26 cellular contexts compared by ENCODE assay signal in genomic region chr17:64111831-64112230, GRCh38.
"Had no signal": no experiment of that assay in that cellular context is flagged by ENCODE, and none has a peak within 500 bp of the region (broad histone marks: within the 10 kb centered on the region; RNA-seq: fewer than 3 reads in every experiment).

No MANE protein-coding gene starts in this region.

- H3K9ac ChIP-seq: parathyroid adenoma had no signal

- H3K9me3 Mint-ChIP-seq: effector memory CD8-positive, alpha-beta T cell; immature natural killer cell; naive thymus-derived CD8-positive, alpha-beta T cell; nephron progenitor cell; type B pancreatic cell had no signal

- H3K27ac ChIP-seq: lower lobe of right lung, parathyroid adenoma, thyroid gland had no signal

- DNase-seq: cortex of kidney; effector memory CD8-positive, alpha-beta T cell; hypothalamus; immature natural killer cell; islet precursor cell; kidney glomerular epithelial cell; left colon; left ventricle myocardium superior; lower lobe of right lung; naive thymus-derived CD8-positive, alpha-beta T cell; nephron progenitor cell; small intestine; stimulated activated CD4-positive, alpha-beta T cell treated with anti-CD3 and anti-CD28 coated beads, Interleukin-12 subunit alpha, Interleukin-12 subunit beta, amount 100 ng/mL, for 4 hours; stimulated activated CD4-positive, alpha-beta T cell treated with anti-CD3 and anti-CD28 coated beads, Interleukin-1b, Interleukin-23, amount 100 ng/mL, for 48 hours; stimulated activated CD4-positive, alpha-beta T cell treated with anti-CD3 and anti-CD28 coated beads, Interleukin-4, amount 100 ng/mL, for 1 hour; stimulated activated CD8-positive, alpha-beta memory T cell treated with anti-CD3 and anti-CD28 coated beads, Interleukin-4, amount 100 ng/mL, for 48 hours; stimulated activated naive CD4-positive, alpha-beta T cell treated with Interleukin-2 at 50 U/mL for 16 hours; stomach; thyroid gland had no signal

- H3K27me3 Mint-ChIP-seq: effector memory CD8-positive, alpha-beta T cell; naive thymus-derived CD8-positive, alpha-beta T cell; progenitor cell of endocrine pancreas; type B pancreatic cell had no signal

- H3K36me3 ChIP-seq: lower lobe of right lung, right lobe of liver, stomach, thyroid gland had no signal

- H3K4me3 ChIP-seq: lower lobe of right lung, right lobe of liver, stomach, thyroid gland had no signal

- H3K4me3 Mint-ChIP-seq: immature natural killer cell; naive thymus-derived CD8-positive, alpha-beta T cell; nephron progenitor cell; type B pancreatic cell had no signal

- H3K27ac Mint-ChIP-seq: nephron progenitor cell, progenitor cell of endocrine pancreas, type B pancreatic cell had no signal

- H2AFZ ChIP-seq: parathyroid adenoma had no signal

- ATAC-seq: effector memory CD8-positive, alpha-beta T cell; left colon; left ventricle myocardium superior; lower lobe of right lung; naive thymus-derived CD8-positive, alpha-beta T cell had no signal

- H3K36me3 Mint-ChIP-seq: naive thymus-derived CD8-positive, alpha-beta T cell; type B pancreatic cell had no signal

- H3K27me3 ChIP-seq: right lobe of liver, stomach, thyroid gland had no signal

- H3K9me3 ChIP-seq: lower lobe of right lung, right lobe of liver, stomach, thyroid gland had no signal

- FAIRE-seq: endometrium, frontal cortex, small intestine, urothelium cell line had no signal
